ENCODE assay signal across 21 cellular contexts in the genomic region with DNA sequence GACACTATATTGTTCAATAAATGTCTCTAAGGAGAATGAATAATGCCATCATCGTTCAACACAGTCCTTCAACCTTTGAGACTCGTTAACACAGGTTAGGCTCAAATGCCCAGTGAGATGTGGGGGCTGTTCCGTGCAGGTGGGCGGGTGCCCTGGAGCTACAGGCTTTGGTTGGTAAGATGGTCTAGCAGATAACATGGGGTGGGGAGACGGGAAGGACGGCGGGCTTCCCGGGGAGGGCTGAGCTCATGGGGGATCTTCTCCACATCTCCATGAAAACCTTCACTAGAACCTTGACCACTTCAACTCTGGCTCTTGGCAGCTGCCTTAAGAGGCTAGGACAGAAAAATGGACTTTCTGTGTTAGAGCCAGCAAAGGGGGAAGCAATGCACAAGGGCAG.
"Had no signal": no experiment of that assay in that cellular context is flagged by ENCODE, and none has a peak within 500 bp of the region (broad histone marks: within the 10 kb centered on the region; RNA-seq: fewer than 3 reads in every experiment).

No MANE protein-coding gene starts in this region.

- H3K4me3 Mint-ChIP-seq: mesothelial cell of epicardium; naive B cell; natural killer cell; nephron progenitor cell; neural progenitor cell; stimulated activated memory B cell treated with anti-CD40 and anti-IgM and Interleukin-4, amounts not matched to agents 10 μg/mL and 1 μg/mL and 100 μg/mL, for 72 hours; stimulated activated naive CD8-positive, alpha-beta T cell treated with anti-CD3 and anti-CD28 coated beads, Interleukin-15, amount 100 ng/mL, for 72 hours had no signal

- ATAC-seq: left colon; left lung; lower lobe of right lung; natural killer cell; stimulated activated memory B cell treated with anti-CD40 and anti-IgM and Interleukin-4, amounts not matched to agents 10 μg/mL and 1 μg/mL and 100 μg/mL, for 72 hours; stimulated activated naive CD8-positive, alpha-beta T cell treated with anti-CD3 and anti-CD28 coated beads, Interleukin-15, amount 100 ng/mL, for 72 hours had no signal

- DNase-seq: left colon; lower lobe of right lung; mammary epithelial cell; mesenchymal stem cell; naive B cell; natural killer cell; nephron progenitor cell; occipital lobe; right lobe of liver; stimulated activated CD4-positive, alpha-beta T cell treated with anti-CD3 and anti-CD28 coated beads, Interleukin-1b, Interleukin-23, amount 100 ng/mL, for 48 hours; stimulated activated CD4-positive, alpha-beta T cell treated with anti-CD3 and anti-CD28 coated beads, Interleukin-2, amount 100 ng/mL, for 48 hours; stimulated activated CD4-positive, alpha-beta T cell treated with anti-CD3 and anti-CD28 coated beads, Interleukin-4, amount 100 ng/mL, for 4 hours; stimulated activated CD8-positive, alpha-beta memory T cell treated with anti-CD3 and anti-CD28 coated beads, Interleukin-4, amount 100 ng/mL, for 48 hours; stimulated activated naive CD4-positive, alpha-beta T cell treated with Interleukin-2 at 50 U/mL for 16 hours; stimulated activated naive CD8-positive, alpha-beta T cell treated with anti-CD3 and anti-CD28 coated beads, Interleukin-15, amount 100 ng/mL, for 72 hours; substantia nigra; upper lobe of left lung had no signal

- H3K9me3 Mint-ChIP-seq: mesothelial cell of epicardium; naive B cell; natural killer cell; nephron progenitor cell; neural progenitor cell; stimulated activated naive CD8-positive, alpha-beta T cell treated with anti-CD3 and anti-CD28 coated beads, Interleukin-15, amount 100 ng/mL, for 72 hours had no signal

- H3K36me3 Mint-ChIP-seq: mesothelial cell of epicardium; naive B cell; natural killer cell; neural progenitor cell; stimulated activated memory B cell treated with anti-CD40 and anti-IgM and Interleukin-4, amounts not matched to agents 10 μg/mL and 1 μg/mL and 100 μg/mL, for 72 hours had no signal

- H3K4me1 Mint-ChIP-seq: mesothelial cell of epicardium; natural killer cell; neural progenitor cell; stimulated activated memory B cell treated with anti-CD40 and anti-IgM and Interleukin-4, amounts not matched to agents 10 μg/mL and 1 μg/mL and 100 μg/mL, for 72 hours; stimulated activated naive CD8-positive, alpha-beta T cell treated with anti-CD3 and anti-CD28 coated beads, Interleukin-15, amount 100 ng/mL, for 72 hours had no signal

- H3K27ac Mint-ChIP-seq: mesothelial cell of epicardium; naive B cell; natural killer cell; nephron progenitor cell; neural progenitor cell; stimulated activated memory B cell treated with anti-CD40 and anti-IgM and Interleukin-4, amounts not matched to agents 10 μg/mL and 1 μg/mL and 100 μg/mL, for 72 hours; stimulated activated naive CD8-positive, alpha-beta T cell treated with anti-CD3 and anti-CD28 coated beads, Interleukin-15, amount 100 ng/mL, for 72 hours had no signal
